18 cellular contexts compared by ENCODE assay signal in genomic region chr1:195594322-195594721, GRCh38.
DNase-seq lines count a peak whose midpoint lies in the region; ATAC-seq and TF ChIP-seq lines count a peak whose summit lies in the region.
"Had no signal": no experiment of that assay in that cellular context is flagged by ENCODE, and none has a peak within 500 bp of the region (broad histone marks: within the 10 kb centered on the region; RNA-seq: fewer than 3 reads in every experiment).

No MANE protein-coding gene starts in this region.

- H3K9me2 ChIP-seq in OCI-LY1 (ENCODE audit: low read depth, low read length), result no peaks in the 10 kb centered on the region

- H3K27me3 ChIP-seq in OCI-LY1 (ENCODE audit: insufficient read depth, low read length), result no peaks in the 10 kb centered on the region
- no peaks in the 10 kb centered on the region for H3K27me3 ChIP-seq in colonic mucosa
- no peaks in the 10 kb centered on the region for H3K27me3 ChIP-seq in CD8-positive, alpha-beta T cell (ENCODE audit: insufficient read depth, low read length)
- no peaks in the 10 kb centered on the region for H3K27me3 ChIP-seq in uterus
- H3K27me3 ChIP-seq: BE2C, SJCRH30 had no signal

- peaks cover 8% of the 10 kb centered on the region for H3K9me3 Mint-ChIP-seq in CD8-positive, alpha-beta T cell
- H3K9me3 Mint-ChIP-seq: CD4-positive, alpha-beta T cell had no signal

- intact Hi-C loops in colonic mucosa (cut with DNase I) (no loop called here), uterus (cut with DNase I; ENCODE audit: low total_unique reads) (no loop called here)
- intact Hi-C loops in CD8-positive, alpha-beta T cell (cut with DNase I, micrococcal nuclease), result no loop called here

- no peak overlapping the region for H2AFZ ChIP-seq in OCI-LY1 (ENCODE audit: low read length)

- no peak for TF ChIP-seq POLR2A in uterus (IDR thresholded peaks at IDR 0.05)

- no peaks in the 10 kb centered on the region for H3K79me2 ChIP-seq in OCI-LY1 (ENCODE audit: insufficient read depth, low read length)

- H3K4me2 ChIP-seq in OCI-LY1 (ENCODE audit: low read length), result peak overlapping the region; percentile 62

- H3K36me3 Mint-ChIP-seq in CD8-positive, alpha-beta T cell, result no peaks in the 10 kb centered on the region

- H3K36me3 ChIP-seq in OCI-LY1 (ENCODE audit: insufficient read depth, low read length) (no peaks in the 10 kb centered on the region), colonic mucosa (no peaks in the 10 kb centered on the region), uterus (no peaks in the 10 kb centered on the region)
- H3K36me3 ChIP-seq in CD8-positive, alpha-beta T cell (ENCODE audit: insufficient read depth, low read length), result no peaks in the 10 kb centered on the region
- H3K36me3 ChIP-seq: BE2C, SJCRH30 had no signal

- no peaks in the 10 kb centered on the region for H3F3A ChIP-seq in OCI-LY1 (ENCODE audit: insufficient read depth, low read length)

- no peak for TF ChIP-seq CTCF in OCI-LY1 (IDR thresholded peaks at IDR 0.05; ENCODE audit: low read length)
- no peak for TF ChIP-seq CTCF in colonic mucosa (IDR thresholded peaks at IDR 0.05)
- no peak for TF ChIP-seq CTCF in CD8-positive, alpha-beta T cell (IDR thresholded peaks at IDR 0.05)
- no peak for TF ChIP-seq CTCF in uterus (IDR thresholded peaks at IDR 0.05)

- no peak overlapping the region for H3K27ac Mint-ChIP-seq in CD8-positive, alpha-beta T cell
- H3K27ac Mint-ChIP-seq: CD4-positive, alpha-beta T cell had no signal

- H3K4me3 Mint-ChIP-seq in CD8-positive, alpha-beta T cell, result no peak overlapping the region
- H3K4me3 Mint-ChIP-seq: CD4-positive, alpha-beta T cell had no signal

- peaks cover 9% of the 10 kb centered on the region for H3K4me1 ChIP-seq in OCI-LY1 (ENCODE audit: insufficient read depth, low read length, severe bottlenecking)
- H3K4me1 ChIP-seq in colonic mucosa, result no peaks in the 10 kb centered on the region
- H3K4me1 ChIP-seq in CD8-positive, alpha-beta T cell (ENCODE audit: insufficient read depth, low read length), result no peaks in the 10 kb centered on the region
- no peaks in the 10 kb centered on the region for H3K4me1 ChIP-seq in uterus

- H4K20me1 ChIP-seq in OCI-LY1 (ENCODE audit: insufficient read depth, low read length), result no peaks in the 10 kb centered on the region

- POLR2A ChIA-PET in CD8-positive, alpha-beta T cell (lab: Charles Lee), result no interaction called here

- H3K9ac ChIP-seq in OCI-LY1 (ENCODE audit: low read length), result no peak overlapping the region
- H3K9ac ChIP-seq in colonic mucosa (ENCODE audit: low read depth in 2 of 2, low read length in 2 of 2), result peak overlapping the region in 1 of 2 donors; percentile 48

- peak overlapping the region; percentile 33 for H3K4me3 ChIP-seq in OCI-LY1 (ENCODE audit: low read depth, low read length, poor library complexity, severe bottlenecking)
- no peak overlapping the region for H3K4me3 ChIP-seq in colonic mucosa
- H3K4me3 ChIP-seq in CD8-positive, alpha-beta T cell (ENCODE audit: low read depth, low read length), result no peak overlapping the region
- no peak overlapping the region for H3K4me3 ChIP-seq in uterus
- H3K4me3 ChIP-seq: K562, SJCRH30 had no signal

- ATAC-seq in HG02610 (IDR thresholded peaks at IDR 0.05; ENCODE audit: unreplicated experiment), result peak; percentile 43
- ATAC-seq in CD8-positive, alpha-beta T cell, result no peak
- ATAC-seq: K562 had no signal

- CTCF ChIA-PET in CD8-positive, alpha-beta T cell (lab: Charles Lee), result no interaction called here

- H3K9me3 ChIP-seq in OCI-LY1 (ENCODE audit: low read length) (no peaks in the 10 kb centered on the region), colonic mucosa (no peaks in the 10 kb centered on the region), uterus (no peaks in the 10 kb centered on the region)
- H3K9me3 ChIP-seq in CD8-positive, alpha-beta T cell (ENCODE audit: low read length), result no peaks in the 10 kb centered on the region
- H3K9me3 ChIP-seq: BE2C, SJCRH30 had no signal

- no peak overlapping the region for H3K27ac ChIP-seq in OCI-LY1 (ENCODE audit: low read depth, low read length, poor library complexity, severe bottlenecking)
- peak overlapping the region; percentile 70 for H3K27ac ChIP-seq in colonic mucosa
- no peak overlapping the region for H3K27ac ChIP-seq in CD8-positive, alpha-beta T cell (ENCODE audit: low read depth, low read length)
- no peak overlapping the region for H3K27ac ChIP-seq in uterus
- H3K27ac ChIP-seq: RWPE1, SJCRH30 had no signal

- H3K27me3 Mint-ChIP-seq in CD8-positive, alpha-beta T cell (ENCODE audit: low read depth), result no peaks in the 10 kb centered on the region
- H3K27me3 Mint-ChIP-seq: CD4-positive, alpha-beta T cell had no signal

- DNase-seq in colonic mucosa (no peak), occipital lobe (lab: John Stamatoyannopoulos, UW) (no peak), HPDE6-E6E7 (ENCODE audit: extremely low spot score) (no peak), uterus (no peak)
- no peak for DNase-seq in CD8-positive, alpha-beta T cell
- DNase-seq: BE2C; CD4-positive, alpha-beta T cell; NCI-H1436; NCI-H2029; NCI-H2171 treated with DMSO at 0.1 percent for 48 hours; NCI-H510A; NCI-H774; SJCRH30; T-helper 2 cell had no signal

- no peaks in the 10 kb centered on the region for H3K4me1 Mint-ChIP-seq in CD8-positive, alpha-beta T cell (ENCODE audit: low read depth)
